9 cellular contexts compared by ENCODE assay signal in the genomic region with DNA sequence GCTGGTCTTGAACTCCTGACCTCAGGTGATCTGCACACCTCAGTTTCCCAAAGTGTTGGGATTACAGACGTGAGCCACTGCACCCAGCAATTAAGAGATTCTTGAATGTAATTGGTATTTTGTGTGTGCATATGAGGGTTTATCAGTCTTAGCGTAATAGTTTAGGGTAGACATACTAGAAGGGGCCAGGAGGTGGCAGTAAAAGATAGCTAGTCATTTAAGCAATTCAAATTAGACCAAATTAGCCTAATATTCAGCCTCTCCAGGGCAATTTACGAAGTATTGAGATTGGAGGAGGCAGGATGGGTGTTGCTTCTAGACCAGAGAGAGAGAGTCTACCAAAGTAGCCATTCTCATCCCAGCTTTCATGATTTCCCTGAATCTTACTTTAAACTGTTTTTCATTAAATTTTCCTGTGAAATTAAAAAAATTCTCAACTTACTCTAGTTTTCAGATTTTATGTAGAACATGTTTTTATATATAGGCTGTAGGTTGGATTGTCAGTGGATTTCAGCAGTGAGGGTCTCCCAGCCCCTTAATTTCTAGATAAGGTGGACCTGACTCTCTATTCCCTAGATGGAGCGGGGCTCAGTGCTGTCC.
A peak's percentile ranks its signal among the peaks of the same experiment; 100 is the strongest.
DNase-seq lines count a peak whose midpoint lies in the region; ATAC-seq and TF ChIP-seq lines count a peak whose summit lies in the region.
"Had no signal": no experiment of that assay in that cellular context is flagged by ENCODE, and none has a peak within 500 bp of the region (broad histone marks: within the 10 kb centered on the region; RNA-seq: fewer than 3 reads in every experiment).

No MANE protein-coding gene starts in this region.

- H3K9me3 ChIP-seq in body of pancreas, result no peaks in the 10 kb centered on the region

- H3K4me1 ChIP-seq in body of pancreas, result no peaks in the 10 kb centered on the region

- TF ChIP-seq POLR2A in body of pancreas (IDR thresholded peaks at IDR 0.05), result no peak

- TF ChIP-seq CTCF in HFF-Myc (IDR thresholded peaks at IDR 0.05; ENCODE audit: low read depth, low read length, missing control alignments) (peak; percentile 51), body of pancreas (IDR thresholded peaks at IDR 0.05) (peak in 6 of 7 experiments; percentile 36 to 61 (median 56))

- no peaks in the 10 kb centered on the region for H3K27me3 ChIP-seq in body of pancreas

- ATAC-seq in body of pancreas, result no peak
- no peak for ATAC-seq in GM21619 (IDR thresholded peaks at IDR 0.05; ENCODE audit: unreplicated experiment)
- ATAC-seq in HG02678 (IDR thresholded peaks at IDR 0.05; ENCODE audit: unreplicated experiment), result no peak
- no peak for ATAC-seq in GM21360 (IDR thresholded peaks at IDR 0.05; ENCODE audit: unreplicated experiment)

- H3K36me3 ChIP-seq in body of pancreas (replicated peaks in 1 of 2; ENCODE audit: insufficient read depth in 1 of 2, low read depth in 2 of 2), result no peaks in the 10 kb centered on the region

- WGBS in body of pancreas, 2 donors, result 38 to 42% methylated on average over 4 of the region's 4 CpGs

- H3K27ac ChIP-seq in body of pancreas, result no peak overlapping the region

- intact Hi-C loops in body of pancreas (cut with DNase I), result no loop called here

- DNase-seq in DMS114 treated with DMSO at 0.1 percent for 48 hours (lab: John Stamatoyannopoulos, UW; ENCODE audit: unreplicated experiment) (peak; percentile 55), HFF-Myc (ENCODE audit: extremely low read depth, low read depth) (peak; percentile 37), NCI-H526 treated with DMSO at 0.1 percent for 48 hours (lab: John Stamatoyannopoulos, UW) (peak; percentile 10), body of pancreas (peak; percentile 12 to 35 (median 13)), kidney glomerular epithelial cell (lab: John Stamatoyannopoulos, UW) (peak; percentile 72)
- DNase-seq: right cardiac atrium had no signal

- no peak overlapping the region for H3K4me3 ChIP-seq in HFF-Myc (replicated peaks; ENCODE audit: low read depth, low read length)
- H3K4me3 ChIP-seq in body of pancreas, result no peak overlapping the region

Comparison
In these comparisons a context has a peak if more than half of its experiments do, and no peak if none do; other contexts are left out.
1. DNase-seq: peak in every context shown above with its lines; median percentile 72 in kidney glomerular epithelial cell; 55 in DMS114 treated with DMSO at 0.1 percent for 48 hours; 37 in HFF-Myc; 13 in body of pancreas; 10 in NCI-H526 treated with DMSO at 0.1 percent for 48 hours.